In genomic region chr10:50067546-50068351, GRCh38 we compare ENCODE assay signal across 8 cellular contexts. TPM values are rescaled to one million over a fixed set of nuclear protein-coding genes. Genes with fewer than 3 reads are reported as not detected.
DNase-seq lines count a peak whose midpoint lies in the region; ATAC-seq, FAIRE-seq and TF ChIP-seq lines count a peak whose summit lies in the region.
"Not testable (repeated sequence)": the region's sequence is repeated elsewhere in the genome, so short reads cannot be mapped to it uniquely, and the experiment has no call there.

TSS of gene WASHC2A (plus strand) at chr10:50067954. CDS start at chr10:50068006, 52 bp downstream.

- H3K4me1 ChIP-seq in A673 (ENCODE audit: insufficient read depth, low read length, poor library complexity, severe bottlenecking); mammary epithelial cell (ENCODE audit: insufficient read depth, low read length); small intestine (ENCODE audit: control insufficient read depth in 2 of 2, insufficient read depth in 1 of 2, low read depth in 1 of 2, low read length in 1 of 2): not testable (repeated sequence)

- TF ChIP-seq CTCF in A673 (conservative IDR thresholded peaks at IDR 0.05; ENCODE audit: low read depth, low read length); WTC11 (IDR thresholded peaks at IDR 0.05); mammary epithelial cell (conservative IDR thresholded peaks at IDR 0.05 in 1 of 2, IDR thresholded peaks at IDR 0.05 in 1 of 2; ENCODE audit: extremely low read depth in 1 of 2, insufficient read depth in 1 of 2, low read depth in 1 of 2, low read length in 2 of 2): not testable (repeated sequence)

- peak within 1 kb of the TSS; percentile 37 for H3K27ac ChIP-seq in A673 (ENCODE audit: low read depth, low read length, poor library complexity, severe bottlenecking)
- H3K27ac ChIP-seq in mammary epithelial cell (ENCODE audit: insufficient read depth, low read depth, low read length): peak within 1 kb of the TSS; percentile 57
- H3K27ac ChIP-seq in small intestine (ENCODE audit: low read depth in 1 of 2, low read length in 1 of 2): peak within 1 kb of the TSS; percentile 41 to 86

- not testable (repeated sequence) for H3K9me3 ChIP-seq in A673 (ENCODE audit: low read depth, low read length, poor library complexity, severe bottlenecking); mammary epithelial cell (replicated peaks; ENCODE audit: insufficient read depth, low read length); small intestine (ENCODE audit: control insufficient read depth, low read depth)

- H3K4me3 Mint-ChIP-seq in WTC11: peak within 1 kb of the TSS; percentile 66

- WGBS in mammary epithelial cell (ENCODE audit: low coverage, missing lambda C conversion rate): 1% methylated on average over 33 of the region's 73 CpGs
- 0 to 1% (median 0%) methylated on average over 19 to 60 of the region's 73 CpGs for WGBS in small intestine, 3 donors

- DNase-seq in A673 (ENCODE audit: low spot score): peak; percentile 91
- DNase-seq in NCI-H2227 (lab: John Stamatoyannopoulos, UW; ENCODE audit: unreplicated experiment): peak; percentile 92
- peak; percentile 95 for DNase-seq in WTC11 (ENCODE audit: low spot score)
- DNase-seq in mammary epithelial cell: peak; percentile 82
- DNase-seq in iPS-NIHi7 (ENCODE audit: extremely low spot score): peak; percentile 67
- peak; percentile 73 for DNase-seq in small intestine

- not testable (repeated sequence) for H3K27me3 ChIP-seq in A673 (replicated peaks; ENCODE audit: insufficient read depth, low read depth, low read length, poor library complexity); mammary epithelial cell (ENCODE audit: insufficient read depth, low read length); small intestine (ENCODE audit: control insufficient read depth in 2 of 2, insufficient read depth in 2 of 2, low read length in 2 of 2)

- CTCF ChIA-PET in A673 (lab: Charles Lee); WTC11 (lab: Charles Lee); mammary epithelial cell (lab: Charles Lee; ENCODE audit: low non-redundant PET): not testable (repeated sequence)

- ATAC-seq in GM18873 (IDR thresholded peaks at IDR 0.05; ENCODE audit: low FRiP score, unreplicated experiment): peak; percentile 86
- ATAC-seq in HG03103 (IDR thresholded peaks at IDR 0.05; ENCODE audit: low read depth, unreplicated experiment): peak; percentile 87
- ATAC-seq in WTC11: peak; percentile 85

- H3K4me3 ChIP-seq in A673 (ENCODE audit: low read depth, low read length, poor library complexity, severe bottlenecking) (peak within 1 kb of the TSS; percentile 60), mammary epithelial cell (replicated peaks in 1 of 3; ENCODE audit: insufficient read depth in 1 of 3, low read depth in 2 of 3, low read length in 3 of 3) (peak within 1 kb of the TSS; percentile 71 to 93 (median 81)), small intestine (ENCODE audit: low read depth in 1 of 2, low read length in 2 of 2) (peak within 1 kb of the TSS; percentile 67 to 78)

- H3K9ac ChIP-seq in mammary epithelial cell (ENCODE audit: insufficient read depth, low read length): peak within 1 kb of the TSS; percentile 50

- BruUV-seq in A673 (replicated peaks; lab: Mats Ljungman, UMichigan); mammary epithelial cell (replicated peaks; lab: Mats Ljungman, UMichigan): not testable (repeated sequence)

- not testable (repeated sequence) for H3K79me2 ChIP-seq in mammary epithelial cell (ENCODE audit: insufficient read depth, low read length)

- not testable (repeated sequence) for H3K27me3 Mint-ChIP-seq in WTC11 (ENCODE audit: low read depth)

- H3K36me3 Mint-ChIP-seq in WTC11: not testable (repeated sequence)

- not testable (repeated sequence) for FAIRE-seq in small intestine (lab: Jason Lieb, UNC)

- peak within 1 kb of the TSS; percentile 95 for H2AFZ ChIP-seq in mammary epithelial cell (ENCODE audit: low read depth, low read length)

- peak within 1 kb of the TSS; percentile 67 for H3K4me2 ChIP-seq in mammary epithelial cell (ENCODE audit: insufficient read depth, low read depth, low read length)

- H3K27ac Mint-ChIP-seq in WTC11: not testable (repeated sequence)

- in situ Hi-C loops in mammary epithelial cell (cut with MboI; ENCODE audit: low sequenced_read_pairs in 2 of 2): not testable (repeated sequence)

- not testable (repeated sequence) for H3K36me3 ChIP-seq in A673 (ENCODE audit: insufficient read depth, low read length, poor library complexity, severe bottlenecking); mammary epithelial cell (ENCODE audit: insufficient read depth, low read length); small intestine (ENCODE audit: control insufficient read depth in 2 of 2, insufficient read depth in 2 of 2, low read length in 2 of 2)

- intact Hi-C loops in A673 (cut with micrococcal nuclease; ENCODE audit: unreplicated experiment): loop anchor here (10.0 kb wide), 1 partner anchor 473 kb away; no protein-coding TSS in a partner anchor
- intact Hi-C loops in mammary epithelial cell (cut with micrococcal nuclease): not testable (repeated sequence)

- H4K20me1 ChIP-seq in mammary epithelial cell (ENCODE audit: insufficient read depth, low read length): not testable (repeated sequence)

- not testable (repeated sequence) for H3K4me1 Mint-ChIP-seq in WTC11

- H3K9me3 Mint-ChIP-seq in WTC11: not testable (repeated sequence)

- dilution Hi-C loops in mammary epithelial cell (cut with HindIII; ENCODE audit: low sequenced_read_pairs): not testable (repeated sequence)

- POLR2A ChIA-PET in A673 (lab: Charles Lee; ENCODE audit: low non-redundant PET); WTC11 (lab: Charles Lee): not testable (repeated sequence)

TF ChIP-seq in WTC11, 78 proteins besides CTCF, POLR2A, EP300 and RAD21 (continues in another document):
- TF ChIP-seq TEAD1 (CRISPR knock-in tag; IDR thresholded peaks at IDR 0.05): 0 out of 2 replicates have a peak, but pooled peaks have one; percentile 54
- peak; percentile 93 for TF ChIP-seq PRDM15 (CRISPR knock-in tag; IDR thresholded peaks at IDR 0.05)
- TF ChIP-seq USF2 (CRISPR knock-in tag; IDR thresholded peaks at IDR 0.05): peak; percentile 96
- TF ChIP-seq CBFB (CRISPR knock-in tag; IDR thresholded peaks at IDR 0.05; ENCODE audit: low read depth): 0 out of 2 replicates have a peak, but pooled peaks have one; percentile 49
- peak; percentile 70 for TF ChIP-seq MAX (CRISPR knock-in tag; IDR thresholded peaks at IDR 0.05)
- peak; percentile 98 for TF ChIP-seq USF1 (CRISPR knock-in tag; IDR thresholded peaks at IDR 0.05)
- TF ChIP-seq SP1 (CRISPR knock-in tag; conservative IDR thresholded peaks at IDR 0.05): peak; percentile 57; the same call in 1 of the 2 replicates
- peak; percentile 47; the same call in 1 of the 2 replicates for TF ChIP-seq ETV6 (CRISPR knock-in tag; IDR thresholded peaks at IDR 0.05)
- TF ChIP-seq TP53 (CRISPR knock-in tag; IDR thresholded peaks at IDR 0.05): 0 out of 2 replicates have a peak, but pooled peaks have one; percentile 34

RNA-seq across cellular contexts. Expression of gene WASHC2A, which starts in this region (rescaled TPM):
- 33.1 and 33.6 TPM in 2 replicates for total RNA-seq in A673 (2021)
- total RNA-seq in WTC11 (2021): 24.6 to 27.9 TPM (median 26.4 TPM) in 3 replicates
- 10 to 100 TPM; 22.1 to 29.0 TPM for total RNA-seq in mammary epithelial cell
- polyA plus RNA-seq in mammary epithelial cell: 14.7 TPM
- polyA minus RNA-seq in mammary epithelial cell: 12.9 TPM
- polyA plus RNA-seq in small intestine: 10 to 100 TPM; 15.1 to 20.4 (median 20.2) TPM

Comparison
In these comparisons a context has a peak if more than half of its experiments do, and no peak if none do; other contexts are left out.
1. Peak in every context shown above with its lines: DNase-seq, ATAC-seq, H3K4me3 ChIP-seq and H3K27ac ChIP-seq.